Comparison of ENCODE assay signal across 8 cellular contexts in the genomic region with DNA sequence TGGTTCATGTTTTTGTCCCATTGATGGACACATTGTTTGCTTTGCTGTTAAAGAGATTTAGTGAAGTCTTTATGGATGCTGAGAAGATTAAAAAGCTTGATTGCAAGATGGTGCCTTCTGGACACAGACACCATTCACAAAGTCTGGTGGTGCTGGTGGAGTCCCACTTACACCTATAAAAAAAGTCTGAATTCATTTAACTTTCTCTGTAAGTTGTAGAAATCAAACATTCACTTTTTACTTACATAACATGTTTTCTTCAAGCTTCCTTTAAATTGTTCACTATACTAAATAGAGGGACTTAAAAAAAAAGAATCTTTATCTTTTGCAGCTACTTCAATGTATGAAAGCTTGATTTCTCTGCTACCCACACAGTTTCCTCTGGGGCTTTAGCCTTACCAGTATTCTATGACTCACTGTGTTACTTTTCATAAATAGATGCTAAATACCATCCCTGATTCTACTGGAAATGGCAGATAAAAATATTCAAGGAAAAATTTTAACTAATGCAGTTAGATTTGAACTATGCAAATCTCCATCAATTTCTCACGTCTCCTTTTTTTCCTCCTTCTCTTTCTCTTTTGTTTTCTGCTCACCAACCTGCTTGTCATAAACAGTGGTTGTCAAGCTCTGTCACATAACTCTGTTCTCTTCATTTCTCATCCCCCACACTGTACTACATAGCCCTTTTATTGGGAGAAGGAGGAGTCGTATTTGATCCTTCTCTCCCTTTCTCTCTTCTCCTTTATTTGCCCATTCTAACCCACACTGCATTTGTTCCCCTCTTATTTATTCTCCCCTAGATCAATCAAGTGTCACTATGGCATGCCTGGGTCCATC.
DNase-seq lines count a peak whose midpoint lies in the region; ATAC-seq and TF ChIP-seq lines count a peak whose summit lies in the region.

No MANE protein-coding gene starts in this region.

- no peaks in the 10 kb centered on the region for H3K27me3 Mint-ChIP-seq in activated CD4-positive, alpha-beta T cell treated with anti-CD3 and anti-CD28 coated beads, Interleukin-2, amount 10 ng/mL, durations not matched to agents 24 days and 14 days
- H3K27me3 Mint-ChIP-seq in stimulated activated naive CD8-positive, alpha-beta T cell treated with anti-CD3 and anti-CD28 coated beads, Interleukin-15, amount 100 ng/mL, for 72 hours, result no peaks in the 10 kb centered on the region

- H3K9me3 Mint-ChIP-seq in activated CD4-positive, alpha-beta T cell treated with anti-CD3 and anti-CD28 coated beads, Interleukin-2, amount 10 ng/mL, durations not matched to agents 24 days and 14 days, result peaks cover 3% of the 10 kb centered on the region
- H3K9me3 Mint-ChIP-seq in stimulated activated naive CD8-positive, alpha-beta T cell treated with anti-CD3 and anti-CD28 coated beads, Interleukin-15, amount 100 ng/mL, for 72 hours, result peaks cover 0 to 5% of the 10 kb centered on the region in 2 donors

- DNase-seq in activated CD4-positive, alpha-beta T cell treated with anti-CD3 and anti-CD28 coated beads, Interleukin-2, amount 10 ng/mL, durations not matched to agents 24 days and 14 days, result no peak
- no peak for DNase-seq in activated CD4-positive, alpha-beta T cell treated with anti-CD3 and anti-CD28 coated beads, Interleukin-2, amount 50 U/mL, for 4 hours
- peak in 3 of 61 donors; percentile 9 to 10 (median 9) for DNase-seq in caudate nucleus (lab: John Stamatoyannopoulos, UW)
- no peak for DNase-seq in stimulated activated naive CD8-positive, alpha-beta T cell treated with anti-CD3 and anti-CD28 coated beads, Interleukin-15, amount 100 ng/mL, for 72 hours
- DNase-seq in epidermal melanocyte (ENCODE audit: insufficient read length, low spot score), result no peak
- DNase-seq in prostate gland (ENCODE audit: low spot score), result no peak
- no peak for DNase-seq in sciatic nerve (ENCODE audit: low spot score)

- H3K36me3 Mint-ChIP-seq in activated CD4-positive, alpha-beta T cell treated with anti-CD3 and anti-CD28 coated beads, Interleukin-2, amount 10 ng/mL, durations not matched to agents 24 days and 14 days (ENCODE audit: low read depth), result peaks cover 20% of the 10 kb centered on the region

- ATAC-seq in HG03439 (IDR thresholded peaks at IDR 0.05; ENCODE audit: unreplicated experiment) (peak; percentile 43), sciatic nerve (no peak)
- ATAC-seq in stimulated activated naive CD8-positive, alpha-beta T cell treated with anti-CD3 and anti-CD28 coated beads, Interleukin-15, amount 100 ng/mL, for 72 hours, result peak; percentile 72

- 56% methylated on average over 2 of the region's 2 CpGs for WGBS in prostate gland

- TF ChIP-seq POLR2A in prostate gland (IDR thresholded peaks at IDR 0.05), result no peak

- intact Hi-C loops in activated CD4-positive, alpha-beta T cell treated with anti-CD3 and anti-CD28 coated beads, Interleukin-2, amount 10 ng/mL, durations not matched to agents 24 days and 14 days (cut with micrococcal nuclease), result loop anchor here (1.0 to 10.0 kb wide), 9 partner anchors 11 to 633 kb away; a partner anchor contains a TSS
- intact Hi-C loops in prostate gland (cut with DNase I) (loop anchor here (10.0 kb wide), 1 partner anchor 135 kb away; no protein-coding TSS in a partner anchor), sciatic nerve (cut with DNase I) (loop anchor here (5.0 to 10.0 kb wide), 3 partner anchors 245 to 548 kb away; no protein-coding TSS in a partner anchor)

- TF ChIP-seq CTCF in prostate gland (IDR thresholded peaks at IDR 0.05), result no peak

- peak overlapping the region; percentile 85 for H3K27ac ChIP-seq in caudate nucleus (ENCODE audit: low read depth, low read length)
- H3K27ac ChIP-seq in prostate gland, result no peak overlapping the region

- no peaks in the 10 kb centered on the region for H3K27me3 ChIP-seq in prostate gland (replicated peaks; ENCODE audit: insufficient read depth)

- no peaks in the 10 kb centered on the region for H3K9me3 ChIP-seq in prostate gland

- no peak overlapping the region for H3K4me3 ChIP-seq in prostate gland

- H3K4me3 Mint-ChIP-seq in activated CD4-positive, alpha-beta T cell treated with anti-CD3 and anti-CD28 coated beads, Interleukin-2, amount 10 ng/mL, durations not matched to agents 24 days and 14 days, result peak overlapping the region; percentile 79
- H3K4me3 Mint-ChIP-seq in stimulated activated naive CD8-positive, alpha-beta T cell treated with anti-CD3 and anti-CD28 coated beads, Interleukin-15, amount 100 ng/mL, for 72 hours, result peak overlapping the region; percentile 68 to 77

- H3K27ac Mint-ChIP-seq in activated CD4-positive, alpha-beta T cell treated with anti-CD3 and anti-CD28 coated beads, Interleukin-2, amount 10 ng/mL, durations not matched to agents 24 days and 14 days, result peak overlapping the region; percentile 98
- peak overlapping the region; percentile 95 for H3K27ac Mint-ChIP-seq in stimulated activated naive CD8-positive, alpha-beta T cell treated with anti-CD3 and anti-CD28 coated beads, Interleukin-15, amount 100 ng/mL, for 72 hours

- H3K4me1 Mint-ChIP-seq in activated CD4-positive, alpha-beta T cell treated with anti-CD3 and anti-CD28 coated beads, Interleukin-2, amount 10 ng/mL, durations not matched to agents 24 days and 14 days, result peaks cover 55% of the 10 kb centered on the region
- peaks cover 63% of the 10 kb centered on the region for H3K4me1 Mint-ChIP-seq in stimulated activated naive CD8-positive, alpha-beta T cell treated with anti-CD3 and anti-CD28 coated beads, Interleukin-15, amount 100 ng/mL, for 72 hours

- H3K36me3 ChIP-seq in prostate gland, result no peaks in the 10 kb centered on the region

- H3K4me1 ChIP-seq in prostate gland (replicated peaks), result no peaks in the 10 kb centered on the region
